In genomic region chr13:48014359-48014758, GRCh38 we compare ENCODE assay signal across 22 cellular contexts. TPM values are rescaled to one million over a fixed set of nuclear protein-coding genes. Genes with fewer than 3 reads are reported as not detected.
DNase-seq lines count a peak whose midpoint lies in the region; ATAC-seq and TF ChIP-seq lines count a peak whose summit lies in the region.
"Had no signal": no experiment of that assay in that cellular context is flagged by ENCODE, and none has a peak within 500 bp of the region (broad histone marks: within the 10 kb centered on the region; RNA-seq: fewer than 3 reads in every experiment).

No MANE protein-coding gene starts in this region.

- H3K4me2 ChIP-seq in GM23338 = no peak overlapping the region
- H3K4me2 ChIP-seq: BLaER1 had no signal

- H3K4me1 ChIP-seq in GM23338 (ENCODE audit: insufficient read depth) = peaks cover 2% of the 10 kb centered on the region; the same call in 1 of the 2 replicates
- H3K4me1 ChIP-seq: BE2C, BLaER1 had no signal

- H3K27ac Mint-ChIP-seq in GM23338 = no peak overlapping the region
- H3K27ac Mint-ChIP-seq: CD14-positive monocyte; CD4-positive, alpha-beta memory T cell; CD4-positive, CD25-positive, alpha-beta regulatory T cell had no signal

- no peaks in the 10 kb centered on the region for H3K36me3 ChIP-seq in GM23338 (ENCODE audit: insufficient read depth)

- H3K79me2 ChIP-seq in GM23338 (replicated peaks; ENCODE audit: insufficient read depth) = no peaks in the 10 kb centered on the region

- H3K4me3 ChIP-seq in epithelial cell of esophagus (ENCODE audit: low read length) (no peak overlapping the region), GM23338 (no peak overlapping the region)
- H3K4me3 ChIP-seq: BLaER1 had no signal

- POLR2A ChIA-PET in GM10248 (lab: Yijun Ruan, JAX) = no interaction called here

- H3K27me3 Mint-ChIP-seq in GM23338 (ENCODE audit: insufficient read depth, low read depth, poor library complexity) = peaks cover 7% of the 10 kb centered on the region
- H3K27me3 Mint-ChIP-seq: CD4-positive, alpha-beta memory T cell; CD4-positive, CD25-positive, alpha-beta regulatory T cell; CD8-positive, alpha-beta memory T cell had no signal

- no peak overlapping the region for H3K27ac ChIP-seq in GM23338 (ENCODE audit: low read depth)
- H3K27ac ChIP-seq: BLaER1 had no signal

- H3K4me3 Mint-ChIP-seq in GM23338 = no peak overlapping the region
- H3K4me3 Mint-ChIP-seq: CD14-positive monocyte; CD4-positive, alpha-beta memory T cell; CD4-positive, CD25-positive, alpha-beta regulatory T cell had no signal

- peak; percentile 70 for DNase-seq in epithelial cell of esophagus (ENCODE audit: low read depth)
- no peak for DNase-seq in GM23338 (ENCODE audit: low spot score)
- no peak for DNase-seq in GM10248 (ENCODE audit: extremely low spot score)
- DNase-seq: 8988T; ACHN; BE2C; C1 segment of cervical spinal cord; CD4-positive, alpha-beta memory T cell; CD4-positive, CD25-positive, alpha-beta regulatory T cell; CD8-positive, alpha-beta memory T cell; COR-L47; DMS 273 treated with DMSO at 0.1 percent for 48 hours; DMS153; DMS53; DMS79; DND-41; EL; GDM1 had no signal

- peaks cover 8% of the 10 kb centered on the region for H3K36me3 Mint-ChIP-seq in GM23338 (ENCODE audit: low read depth)

- H3F3A ChIP-seq in GM23338 (replicated peaks; ENCODE audit: low read depth) = no peaks in the 10 kb centered on the region

- ATAC-seq in esophagus mucosa (peak; percentile 88), GM23338 (no peak), GM19397 (IDR thresholded peaks at IDR 0.05; ENCODE audit: unreplicated experiment) (no peak)

- no peaks in the 10 kb centered on the region for H3K9me2 ChIP-seq in GM23338 (ENCODE audit: insufficient read depth)

- TF ChIP-seq CTCF in epithelial cell of esophagus (IDR thresholded peaks at IDR 0.05; ENCODE audit: insufficient read depth, low read depth, low read length, missing control alignments) (no peak), GM23338 (conservative IDR thresholded peaks at IDR 0.05; ENCODE audit: low read depth in 2 of 2) (no peak), GM10248 (IDR thresholded peaks at IDR 0.05; ENCODE audit: control extremely low read depth, extremely low read depth, low read depth, missing control alignments) (no peak)

- peaks cover 9% of the 10 kb centered on the region; the same call in 2 of the 3 replicates for H3K4me1 Mint-ChIP-seq in GM23338

- H3K9me3 Mint-ChIP-seq in GM23338 = no peaks in the 10 kb centered on the region; the same call in 1 of the 3 replicates

- H4K20me1 ChIP-seq in GM23338 (replicated peaks; ENCODE audit: insufficient read depth) = no peaks in the 10 kb centered on the region
- H4K20me1 ChIP-seq: BLaER1 had no signal

- H2AFZ ChIP-seq in GM23338 = no peak overlapping the region

- CTCF ChIA-PET in GM10248 (lab: Yijun Ruan, JAX) = interaction anchor here (1.0 to 3.5 kb wide), 5 partner anchors 16 to 752 kb away, joined by 3 to 15 read pairs (median 3); partner anchors contain the start of genes MED4 and NUDT15

- H3K27me3 ChIP-seq in GM23338 (ENCODE audit: insufficient read depth) = no peaks in the 10 kb centered on the region
- H3K27me3 ChIP-seq: BE2C, BLaER1 had no signal

TF ChIP-seq in GM23338, 12 proteins besides CTCF, POLR2A, EP300 and RAD21 (continues in another document):
- no peak for TF ChIP-seq EZH2 (IDR thresholded peaks at IDR 0.05; ENCODE audit: low read depth, unreplicated experiment)
- no peak for TF ChIP-seq STAT1 (IDR thresholded peaks at IDR 0.05; ENCODE audit: unreplicated experiment)
- no peak for TF ChIP-seq JUNB (IDR thresholded peaks at IDR 0.05; ENCODE audit: unreplicated experiment)
- TF ChIP-seq NANOG (IDR thresholded peaks at IDR 0.05; ENCODE audit: borderline replicate concordance) = no peak
- TF ChIP-seq ETS1 (IDR thresholded peaks at IDR 0.05) = no peak
- TF ChIP-seq POLR2AphosphoS5 (IDR thresholded peaks at IDR 0.05; ENCODE audit: low read depth) = no peak
- TF ChIP-seq ZNF114 (CRISPR knock-in tag; IDR thresholded peaks at IDR 0.05) = no peak
- no peak for TF ChIP-seq ZNF331 (CRISPR knock-in tag; IDR thresholded peaks at IDR 0.05; ENCODE audit: low read depth)
- no peak for TF ChIP-seq REST (IDR thresholded peaks at IDR 0.05; ENCODE audit: unreplicated experiment)
- no peak for TF ChIP-seq EZH2phosphoT487 (IDR thresholded peaks at IDR 0.05; ENCODE audit: unreplicated experiment)

RNA-seq across cellular contexts. Expression of gene SUCLA2, which starts 13.3 kb away (rescaled TPM):
- total RNA-seq in esophagus mucosa = 31.8 TPM
- 62.3 and 84.2 TPM in 2 replicates for total RNA-seq in GM23338 (2014; rRNA removed; shearing (Covaris generic))
- polyA plus RNA-seq in GM23338 (2016; fragmentation: Nextera tagmentation; extraction: Ambion mirVana) = 49.3 and 56.0 TPM in 2 replicates

RNA-seq across cellular contexts. Expression of gene NUDT15, which starts 23.2 kb away (rescaled TPM):
- 20.5 TPM for total RNA-seq in esophagus mucosa
- total RNA-seq in GM23338 (2014; rRNA removed; shearing (Covaris generic)) = 56.7 and 59.3 TPM in 2 replicates
- polyA plus RNA-seq in GM23338 (2016; fragmentation: Nextera tagmentation; extraction: Ambion mirVana) = 53.7 and 59.3 TPM in 2 replicates
